Comparison of ENCODE assay signal across 8 cellular contexts in the genomic region with DNA sequence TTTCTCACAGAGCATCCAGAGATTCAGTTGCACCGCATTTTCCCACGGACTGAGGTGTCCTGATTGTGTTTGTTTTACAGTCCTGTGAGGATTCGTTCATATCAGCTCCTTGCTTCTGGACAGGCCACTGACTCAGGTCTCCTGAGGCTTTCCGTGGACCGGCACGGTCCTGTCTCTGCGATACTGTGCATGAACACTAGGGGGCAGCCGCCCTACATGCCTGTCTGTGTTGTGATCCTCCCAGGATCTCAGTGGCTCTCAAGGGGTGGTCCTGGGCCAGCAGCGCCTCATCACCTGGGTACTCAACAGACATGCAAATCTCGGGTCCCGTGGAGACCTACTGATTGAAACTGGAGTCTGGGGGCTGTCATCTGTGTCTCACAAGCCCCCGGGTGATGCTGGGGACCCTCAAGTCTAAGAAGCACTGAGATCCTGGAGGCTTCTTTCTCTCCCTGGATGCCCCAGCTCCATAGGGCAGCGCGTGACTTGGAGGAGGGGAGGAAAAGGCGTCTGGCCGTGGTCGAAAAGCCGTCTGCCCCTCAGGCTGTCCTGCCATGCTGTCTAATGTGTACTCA. TPM values are rescaled to one million over a fixed set of nuclear protein-coding genes. Genes with fewer than 3 reads are reported as not detected.
DNase-seq lines count a peak whose midpoint lies in the region; ATAC-seq and TF ChIP-seq lines count a peak whose summit lies in the region.

No MANE protein-coding gene starts in this region.

- DNase-seq in NCI-H2081 (lab: John Stamatoyannopoulos, UW), result peak; percentile 36 to 46
- no peak for DNase-seq in NCI-H2081 treated with DMSO at 0.1 percent for 48 hours (lab: John Stamatoyannopoulos, UW)
- peak; percentile 29 for DNase-seq in NCI-H345 treated with DMSO at 0.1 percent for 48 hours (lab: John Stamatoyannopoulos, UW; ENCODE audit: unreplicated experiment)
- peak; percentile 92 for DNase-seq in activated CD4-positive, alpha-beta T cell treated with anti-CD3 and anti-CD28 coated beads for 48 hours
- no peak for DNase-seq in chondrocyte (ENCODE audit: low spot score)
- peak; percentile 86 to 90 for DNase-seq in left lung
- peak; percentile 88 for DNase-seq in stimulated activated CD4-positive, alpha-beta T cell treated with anti-CD3 and anti-CD28 coated beads, Interleukin-4, amount 100 ng/mL, for 1 hour

- H3K9me3 ChIP-seq in left lung, result no peaks in the 10 kb centered on the region

- H3K27me3 Mint-ChIP-seq in chondrocyte (ENCODE audit: low read depth), result peaks cover 1% of the 10 kb centered on the region

- no peaks in the 10 kb centered on the region for H3K27me3 ChIP-seq in left lung

- H3K36me3 ChIP-seq in left lung, result peaks cover 0 to 98% of the 10 kb centered on the region in 2 donors

- ATAC-seq in HG02885 (IDR thresholded peaks at IDR 0.05; ENCODE audit: poor library complexity, unreplicated experiment) (peak; percentile 85), left lung (peak; percentile 98)

- no peaks in the 10 kb centered on the region for H3K36me3 Mint-ChIP-seq in chondrocyte (ENCODE audit: low read depth)

- H3K4me1 ChIP-seq in left lung, result peaks cover 9 to 41% of the 10 kb centered on the region in 2 donors

- H3K4me3 Mint-ChIP-seq in chondrocyte (ENCODE audit: unreplicated experiment), result no peak overlapping the region

- H3K27ac Mint-ChIP-seq in chondrocyte (ENCODE audit: unreplicated experiment), result no peak overlapping the region

- peaks cover 30% of the 10 kb centered on the region for H3K4me1 Mint-ChIP-seq in chondrocyte (ENCODE audit: low read depth)

- H3K27ac ChIP-seq in left lung, result peak overlapping the region; percentile 18 to 39

- H3K9me3 Mint-ChIP-seq in chondrocyte (ENCODE audit: low read depth), result no peaks in the 10 kb centered on the region

- intact Hi-C loops in left lung (cut with DNase I), result loop anchor here in 1 of 2 donors (10.0 kb wide), 1 partner anchor 124 kb away; the partner anchor contains the start of gene IL1R1

- TF ChIP-seq CTCF in chondrocyte (IDR thresholded peaks at IDR 0.05) (peak; percentile 99), left lung (IDR thresholded peaks at IDR 0.05) (peak; percentile 95 to 99)

- no peak overlapping the region for H3K4me3 ChIP-seq in left lung

RNA-seq across cellular contexts. Expression of gene IL1R2, which starts 28.9 kb away (rescaled TPM):
- total RNA-seq in chondrocyte (not detected in 3 replicates), left lung (100 to 1,000 TPM in 1 of 2 donors, 1 to 10 TPM in 1; 4.9 to 195 TPM)

Comparison
In these comparisons a context has a peak if more than half of its experiments do, and no peak if none do; other contexts are left out.
1. DNase-seq: peak in NCI-H2081 (2 of 2), NCI-H345 treated with DMSO at 0.1 percent for 48 hours (single experiment), activated CD4-positive, alpha-beta T cell treated with anti-CD3 and anti-CD28 coated beads for 48 hours (single experiment), left lung (2 of 2) and stimulated activated CD4-positive, alpha-beta T cell treated with anti-CD3 and anti-CD28 coated beads, Interleukin-4, amount 100 ng/mL, for 1 hour (single experiment); none in NCI-H2081 treated with DMSO at 0.1 percent for 48 hours (single experiment) and chondrocyte (single experiment).